8 cellular contexts compared by ENCODE assay signal in genomic region chr5:141968914-141969608, GRCh38. TPM values are rescaled to one million over a fixed set of nuclear protein-coding genes. Genes with fewer than 3 reads are reported as not detected.
DNase-seq lines count a peak whose midpoint lies in the region; ATAC-seq and TF ChIP-seq lines count a peak whose summit lies in the region.

TSS of gene RNF14 (plus strand) at chr5:141969105. CDS start at chr5:141973589, 4,484 bp downstream.

- peaks cover 7% of the 10 kb centered on the region; the same call in 1 of the 2 replicates for H4K20me1 ChIP-seq in GM23248 (ENCODE audit: insufficient read depth)

- H3K27ac ChIP-seq in GM23248 (peak within 1 kb of the TSS; percentile 91), RWPE2 (ENCODE audit: poor library complexity, severe bottlenecking) (peak within 1 kb of the TSS; percentile 75), stomach smooth muscle (ENCODE audit: low read length) (peak within 1 kb of the TSS; percentile 92)

- H3K4me3 Mint-ChIP-seq in neural crest cell, result peak within 1 kb of the TSS; percentile 96

- TF ChIP-seq CTCF in RWPE2 (IDR thresholded peaks at IDR 0.05; ENCODE audit: poor library complexity, severe bottlenecking) (peak; percentile 99), fibroblast of the aortic adventitia (IDR thresholded peaks at IDR 0.05; ENCODE audit: insufficient read depth, low read length) (peak; percentile 76), neural crest cell (conservative IDR thresholded peaks at IDR 0.05) (peak; percentile 97)

- H3K4me2 ChIP-seq in GM23248 (ENCODE audit: unreplicated experiment), result peak within 1 kb of the TSS; percentile 87

- 1% methylated on average over 60 to 63 of the region's 63 CpGs for WGBS in GM23248 (ENCODE audit: low coverage in 1 of 2, low lambda C conversion rate in 2 of 2, missing lambda C conversion rate in 2 of 2), 2 experiments

- H3K4me1 ChIP-seq in GM23248 (ENCODE audit: insufficient read depth), result peaks cover 21% of the 10 kb centered on the region
- peaks cover 13% of the 10 kb centered on the region for H3K4me1 ChIP-seq in RWPE2 (ENCODE audit: insufficient read depth, poor library complexity, severe bottlenecking)
- H3K4me1 ChIP-seq in stomach smooth muscle (ENCODE audit: control insufficient read depth, insufficient read depth, low read length), result peaks cover 15% of the 10 kb centered on the region

- H3K36me3 ChIP-seq in GM23248 (ENCODE audit: low read depth) (peaks cover 7% of the 10 kb centered on the region), RWPE2 (ENCODE audit: low read depth) (peaks cover 25% of the 10 kb centered on the region), stomach smooth muscle (ENCODE audit: control insufficient read depth in 2 of 2, insufficient read depth in 2 of 2, low read length in 2 of 2) (peaks cover 4% of the 10 kb centered on the region in 2 donors)

- peaks cover 26% of the 10 kb centered on the region for H3K4me1 Mint-ChIP-seq in neural crest cell

- in situ Hi-C loops in GM23248 (cut with MboI), result no loop called here

- H3K27me3 Mint-ChIP-seq in neural crest cell (ENCODE audit: low read depth), result no peaks in the 10 kb centered on the region

- H3K27me3 ChIP-seq in GM23248 (replicated peaks; ENCODE audit: insufficient read depth) (no peaks in the 10 kb centered on the region), RWPE2 (ENCODE audit: insufficient read depth, poor library complexity, severe bottlenecking) (no peaks in the 10 kb centered on the region), stomach smooth muscle (ENCODE audit: control insufficient read depth in 1 of 2, insufficient read depth in 2 of 2, low read length in 2 of 2) (no peaks in the 10 kb centered on the region)

- DNase-seq in ELR (ENCODE audit: low read depth), result peak; percentile 97
- DNase-seq in GM23248, result peak; percentile 99
- peak; percentile 95 to 97 for DNase-seq in Kasumi-1 (lab: John Stamatoyannopoulos, UW)
- DNase-seq in RWPE2 (ENCODE audit: low spot score), result peak; percentile 96
- DNase-seq in activated T-helper 9 cell treated with anti-CD3 and anti-CD28 coated beads, Interleukin-2, amount 50 U/mL, for 16 hours (ENCODE audit: low read depth), result peak; percentile 94
- DNase-seq in fibroblast of the aortic adventitia (ENCODE audit: low read depth), result peak; percentile 87
- peak; percentile 92 for DNase-seq in neural crest cell (ENCODE audit: low read depth, low spot score)

- H3F3A ChIP-seq in GM23248 (ENCODE audit: insufficient read depth), result peaks cover 35% of the 10 kb centered on the region

- peaks cover 2% of the 10 kb centered on the region for H3K36me3 Mint-ChIP-seq in neural crest cell (ENCODE audit: low read depth)

- H3K4me3 ChIP-seq in GM23248 (peak within 1 kb of the TSS; percentile 82), RWPE2 (ENCODE audit: severe bottlenecking) (peak within 1 kb of the TSS; percentile 48), fibroblast of the aortic adventitia (ENCODE audit: low read depth, low read length) (peak within 1 kb of the TSS; percentile 81), stomach smooth muscle (ENCODE audit: low read length in 2 of 2) (peak within 1 kb of the TSS; percentile 89 to 96)

- no peaks in the 10 kb centered on the region for H3K9me3 Mint-ChIP-seq in neural crest cell

- H3K9me2 ChIP-seq in GM23248 (ENCODE audit: insufficient read depth), result no peaks in the 10 kb centered on the region

- peak within 1 kb of the TSS; percentile 98 for H2AFZ ChIP-seq in GM23248

- H3K27ac Mint-ChIP-seq in neural crest cell (ENCODE audit: unreplicated experiment), result peak within 1 kb of the TSS; percentile 90

- H3K9me3 ChIP-seq in GM23248 (ENCODE audit: low read depth), result no peaks in the 10 kb centered on the region
- H3K9me3 ChIP-seq in RWPE2 (ENCODE audit: severe bottlenecking), result no peaks in the 10 kb centered on the region
- H3K9me3 ChIP-seq in stomach smooth muscle (ENCODE audit: control insufficient read depth in 2 of 2, low read length in 2 of 2), result no peaks in the 10 kb centered on the region

- ATAC-seq in RWPE2 (ENCODE audit: low read depth), result peak; percentile 98

- H3K9ac ChIP-seq in GM23248 (peak within 1 kb of the TSS; percentile 96), stomach smooth muscle (ENCODE audit: low read length in 2 of 2) (peak within 1 kb of the TSS; percentile 95 to 99)

- H3K79me2 ChIP-seq in GM23248 (ENCODE audit: insufficient read depth), result peaks cover 43% of the 10 kb centered on the region

RNA-seq across cellular contexts. Expression of gene RNF14, which starts in this region (rescaled TPM):
- 101 and 110 TPM in 2 replicates for total RNA-seq in GM23248 (2014; rRNA removed; shearing (Covaris generic))
- polyA plus RNA-seq in GM23248 (2016; fragmentation: Nextera tagmentation; extraction: Ambion mirVana), result 77.8 and 81.1 TPM in 2 replicates
- total RNA-seq in fibroblast of the aortic adventitia (ENCODE audit: low replicate concordance) (80.3 and 93.6 TPM in 2 replicates), neural crest cell (36.9 and 41.4 TPM in 2 replicates)

Comparison
In these comparisons a context has a peak if more than half of its experiments do, and no peak if none do; other contexts are left out.
1. Peak in every context shown above with its lines: DNase-seq, ATAC-seq, H3K4me3 ChIP-seq and H3K27ac ChIP-seq.